ENCODE assay signal across 1 cellular context in genomic region chr6:26500102-26500501, GRCh38.
TF ChIP-seq lines count a peak whose summit lies in the region.

Gene BTN1A1, plus strand, starts transcription at chr6:26500303. Its CDS starts 984 bp downstream, at chr6:26501287.

TF ChIP-seq in K562, 482 proteins besides CTCF, POLR2A, EP300 and RAD21:
- TF ChIP-seq ZNF584 (CRISPR knock-in tag; IDR thresholded peaks at IDR 0.05; ENCODE audit: low read depth) (no peak), ZNF384 (IDR thresholded peaks at IDR 0.05; ENCODE audit: low read depth, low read length) (0 out of 2 replicates have a peak, but pooled peaks have one; percentile 16), ZNF512 (tag; IDR thresholded peaks at IDR 0.05) (0 out of 2 replicates have a peak, but pooled peaks have one; percentile 10)
